Comparison of ENCODE assay signal across 20 cellular contexts in genomic region chr3:68988740-68989139, GRCh38. TPM values are rescaled to one million over a fixed set of nuclear protein-coding genes. Genes with fewer than 3 reads are reported as not detected.
"Had no signal": no experiment of that assay in that cellular context is flagged by ENCODE, and none has a peak within 500 bp of the region (broad histone marks: within the 10 kb centered on the region; RNA-seq: fewer than 3 reads in every experiment).

No MANE protein-coding gene starts in this region.

- ATAC-seq: activated CD4-positive, CD25-positive, alpha-beta regulatory T cell treated with anti-CD3 and anti-CD28 coated beads, Interleukin-2, amount 50 U/mL, for 24 hours; activated T-cell treated with anti-CD3 and anti-CD28 coated beads, Interleukin-2, amount 50 U/mL, for 4 hours; gastroesophageal sphincter; pancreas had no signal

- H2AFZ ChIP-seq: hepatocyte had no signal

- DNase-seq: activated CD4-positive, alpha-beta T cell treated with anti-CD3 and anti-CD28 coated beads, Interleukin-2, amount 50 U/mL, for 4 hours; activated gamma-delta T cell; activated T-cell treated with anti-CD3 and anti-CD28 coated beads, Interleukin-2, amount 50 U/mL, for 4 hours; anterior cingulate cortex; colonic mucosa; effector CD4-positive, alpha-beta T cell; kidney glomerular epithelial cell; pancreas; stimulated activated CD4-positive, alpha-beta T cell treated with anti-CD3 and anti-CD28 coated beads, Interleukin-12 subunit alpha, Interleukin-12 subunit beta, amount 100 ng/mL, for 4 hours; stimulated activated naive CD4-positive, alpha-beta T cell; substantia nigra; T-helper 2 cell; transverse colon had no signal

- H3K27me3 ChIP-seq: colonic mucosa, gastroesophageal sphincter, hepatocyte, pancreas, transverse colon had no signal

- H3K27ac ChIP-seq: colonic mucosa, hepatocyte, pancreas, transverse colon had no signal

- H3K36me3 ChIP-seq: colonic mucosa had no signal

- H3K9me3 ChIP-seq: colonic mucosa, gastroesophageal sphincter, pancreas, transverse colon had no signal

- H3K4me2 ChIP-seq: hepatocyte had no signal

- H3K4me1 ChIP-seq: colonic mucosa, pancreas, transverse colon had no signal

- H3K4me3 ChIP-seq: colonic mucosa, gastroesophageal sphincter, hepatocyte, pancreas, transverse colon had no signal

RNA-seq across cellular contexts. Expression of gene TAFA4, which starts 56.4 kb away (rescaled TPM):
- total RNA-seq: activated T-cell treated with anti-CD3 and anti-CD28 coated beads, Interleukin-2, amount 50 U/mL, for 4 hours; cardiac septum; lower leg skin; mesothelial cell of epicardium; myocyte; pancreas; transverse colon had no signal
